Comparison of ENCODE assay signal across 13 cellular contexts in genomic region chr2:202815548-202816420, GRCh38. TPM values are rescaled to one million over a fixed set of nuclear protein-coding genes. Genes with fewer than 3 reads are reported as not detected.
DNase-seq lines count a peak whose midpoint lies in the region; ATAC-seq and TF ChIP-seq lines count a peak whose summit lies in the region.
"Had no signal": no experiment of that assay in that cellular context is flagged by ENCODE, and none has a peak within 500 bp of the region (broad histone marks: within the 10 kb centered on the region; RNA-seq: fewer than 3 reads in every experiment).

No MANE protein-coding gene starts in this region.

- no peak overlapping the region for H3K27ac ChIP-seq in mammary epithelial cell (ENCODE audit: insufficient read depth, low read depth, low read length)
- H3K27ac ChIP-seq in left ventricle myocardium inferior (replicated peaks): peak overlapping the region; percentile 70
- peak overlapping the region; percentile 0 for H3K27ac ChIP-seq in rectal smooth muscle tissue (ENCODE audit: low read depth, low read length)

- H3K9me3 ChIP-seq in mammary epithelial cell (replicated peaks; ENCODE audit: insufficient read depth, low read length): no peaks in the 10 kb centered on the region
- peaks cover 8% of the 10 kb centered on the region for H3K9me3 ChIP-seq in left ventricle myocardium inferior (replicated peaks)

- no peak for ATAC-seq in HG02571 (IDR thresholded peaks at IDR 0.05; ENCODE audit: unreplicated experiment)
- ATAC-seq: activated T-cell treated with anti-CD3 and anti-CD28 coated beads, Interleukin-2, amount 50 U/mL, for 72 hours had no signal

- no peak overlapping the region for H3K4me3 ChIP-seq in mammary epithelial cell (replicated peaks in 1 of 3; ENCODE audit: insufficient read depth in 1 of 3, low read depth in 2 of 3, low read length in 3 of 3)
- H3K4me3 ChIP-seq in left ventricle myocardium inferior: peak overlapping the region; percentile 31
- H3K4me3 ChIP-seq in rectal smooth muscle tissue (ENCODE audit: low read length): no peak overlapping the region

- WGBS in mammary epithelial cell (ENCODE audit: low coverage, missing lambda C conversion rate): 34% methylated on average over 4 of the region's 4 CpGs

- H3K9ac ChIP-seq in mammary epithelial cell (ENCODE audit: insufficient read depth, low read length) (no peak overlapping the region), rectal smooth muscle tissue (ENCODE audit: low read length) (no peak overlapping the region)

- no peaks in the 10 kb centered on the region for H3K36me3 ChIP-seq in mammary epithelial cell (ENCODE audit: insufficient read depth, low read length)
- peaks cover 8% of the 10 kb centered on the region for H3K36me3 ChIP-seq in left ventricle myocardium inferior
- H3K36me3 ChIP-seq in rectal smooth muscle tissue (ENCODE audit: control insufficient read depth, insufficient read depth, low read length): no peaks in the 10 kb centered on the region

- H2AFZ ChIP-seq in mammary epithelial cell (ENCODE audit: low read depth, low read length): peak overlapping the region; percentile 33

- H3K27me3 ChIP-seq in mammary epithelial cell (ENCODE audit: insufficient read depth, low read length) (no peaks in the 10 kb centered on the region), left ventricle myocardium inferior (ENCODE audit: low read depth) (no peaks in the 10 kb centered on the region), rectal smooth muscle tissue (ENCODE audit: control insufficient read depth, insufficient read depth, low read length) (no peaks in the 10 kb centered on the region)

- in situ Hi-C loops in mammary epithelial cell (cut with MboI; ENCODE audit: low sequenced_read_pairs in 2 of 2): no loop called here

- CTCF ChIA-PET in mammary epithelial cell (lab: Charles Lee; ENCODE audit: low non-redundant PET): no interaction called here

- H3K79me2 ChIP-seq in mammary epithelial cell (ENCODE audit: insufficient read depth, low read length): no peaks in the 10 kb centered on the region

- no TSS peak for BruUV-seq in mammary epithelial cell (replicated peaks; lab: Mats Ljungman, UMichigan)

- H3K4me1 ChIP-seq in mammary epithelial cell (ENCODE audit: insufficient read depth, low read length): no peaks in the 10 kb centered on the region
- peaks cover 21% of the 10 kb centered on the region for H3K4me1 ChIP-seq in left ventricle myocardium inferior
- no peaks in the 10 kb centered on the region for H3K4me1 ChIP-seq in rectal smooth muscle tissue (ENCODE audit: control insufficient read depth, insufficient read depth, low read length)

- no peaks in the 10 kb centered on the region for H4K20me1 ChIP-seq in mammary epithelial cell (ENCODE audit: insufficient read depth, low read length)

- intact Hi-C loops in mammary epithelial cell (cut with micrococcal nuclease) (no loop called here), left ventricle myocardium inferior (cut with micrococcal nuclease) (no loop called here)

- DNase-seq in AG20443 (ENCODE audit: low spot score) (peak; percentile 30), mammary epithelial cell (no peak), left ventricle myocardium inferior (no peak), HPDE6-E6E7 (ENCODE audit: extremely low spot score) (no peak), T-helper 1 cell (no peak)
- no peak for DNase-seq in activated CD8-positive, alpha-beta memory T cell treated with anti-CD3 and anti-CD28 coated beads, Interleukin-2, amount 50 U/mL, for 48 hours
- DNase-seq: activated CD4-positive, alpha-beta T cell treated with anti-CD3 and anti-CD28 coated beads for 1 hour; activated T-cell treated with anti-CD3 and anti-CD28 coated beads, Interleukin-2, amount 50 U/mL, for 72 hours; DMS153; NCI-H2081; stimulated activated CD4-positive, alpha-beta T cell treated with anti-CD3 and anti-CD28 coated beads, Interleukin-15, amount 100 ng/mL, for 24 hours had no signal

- dilution Hi-C loops in mammary epithelial cell (cut with HindIII; ENCODE audit: low sequenced_read_pairs): no loop called here

- H3K4me2 ChIP-seq in mammary epithelial cell (ENCODE audit: insufficient read depth, low read depth, low read length): no peak overlapping the region

- TF ChIP-seq CTCF in mammary epithelial cell (conservative IDR thresholded peaks at IDR 0.05 in 1 of 2, IDR thresholded peaks at IDR 0.05 in 1 of 2; ENCODE audit: extremely low read depth in 1 of 2, insufficient read depth in 1 of 2, low read depth in 1 of 2, low read length in 2 of 2): no peak
- TF ChIP-seq CTCF in left ventricle myocardium inferior (IDR thresholded peaks at IDR 0.05; ENCODE audit: borderline replicate concordance): no peak

RNA-seq across cellular contexts. Expression of gene ICA1L, which starts 55.8 kb away (rescaled TPM):
- total RNA-seq in mammary epithelial cell (10 to 100 TPM in 1 of 2 donors, 1 to 10 TPM in 1; 8.7 to 10.5 TPM), left ventricle myocardium inferior (6.5 TPM)
- 1.3 TPM for polyA plus RNA-seq in mammary epithelial cell
- polyA minus RNA-seq in mammary epithelial cell: 4.3 TPM
